In genomic region chr15:83107841-83108181, GRCh38 we compare ENCODE assay signal across 8 cellular contexts. TPM values are rescaled to one million over a fixed set of nuclear protein-coding genes. Genes with fewer than 3 reads are reported as not detected.
A peak's percentile ranks its signal among the peaks of the same experiment; 100 is the strongest.
DNase-seq lines count a peak whose midpoint lies in the region; ATAC-seq and TF ChIP-seq lines count a peak whose summit lies in the region.

No MANE protein-coding gene starts in this region.

- H3K36me3 Mint-ChIP-seq in nephron progenitor cell (ENCODE audit: low read depth), result no peaks in the 10 kb centered on the region

- peak overlapping the region; percentile 63 to 89 (median 83) for H3K9ac ChIP-seq in BLaER1 treated with 17β-estradiol and CSF1 and Interleukin-3, amounts not matched to agents 10 nM and 100 nM
- H3K9ac ChIP-seq in HUES6 (ENCODE audit: low read length), result peak overlapping the region; percentile 16

- 39% methylated on average over 30 of the region's 30 CpGs for WGBS in ectodermal cell, 2 experiments

- H3K4me3 ChIP-seq in BLaER1 treated with 17β-estradiol and CSF1 and Interleukin-3, amounts not matched to agents 10 nM and 100 nM, result peak overlapping the region; percentile 69 to 91 (median 76)
- H3K4me3 ChIP-seq in HUES6 (ENCODE audit: low read depth, low read length), result peak overlapping the region; percentile 56
- peak overlapping the region; percentile 37 for H3K4me3 ChIP-seq in ectodermal cell (ENCODE audit: insufficient read depth, low read depth, low read length)

- H3K27ac ChIP-seq in BLaER1 treated with 17β-estradiol and CSF1 and Interleukin-3, amounts not matched to agents 10 nM and 100 nM, result peak overlapping the region; percentile 64 to 92 (median 82)
- H3K27ac ChIP-seq in HUES6 (ENCODE audit: low read depth, low read length) (no peak overlapping the region), ectodermal cell (ENCODE audit: insufficient read depth, low read depth, low read length, poor library complexity, severe bottlenecking) (no peak overlapping the region)

- H3K36me3 ChIP-seq in BLaER1 treated with 17β-estradiol and CSF1 and Interleukin-3, amounts not matched to agents 10 nM and 100 nM, result peaks cover 0 to 23% (median under 1%) of the 10 kb centered on the region in 11 experiments; a peak in 8 of 22 replicates
- H3K36me3 ChIP-seq in HUES6 (ENCODE audit: control insufficient read depth, insufficient read depth, low read length) (no peaks in the 10 kb centered on the region), ectodermal cell (ENCODE audit: control insufficient read depth, insufficient read depth, low read length) (no peaks in the 10 kb centered on the region)

- no peak for TF ChIP-seq CTCF in nephron progenitor cell (IDR thresholded peaks at IDR 0.05)

- peaks cover 76% of the 10 kb centered on the region for H3K27me3 Mint-ChIP-seq in nephron progenitor cell (ENCODE audit: low read depth, poor library complexity)

- peaks cover 28 to 45% (median 42%) of the 10 kb centered on the region in 10 experiments for H3K4me1 ChIP-seq in BLaER1 treated with 17β-estradiol and CSF1 and Interleukin-3, amounts not matched to agents 10 nM and 100 nM
- H3K4me1 ChIP-seq in HUES6 (ENCODE audit: control insufficient read depth, insufficient read depth, low read length) (peaks cover 14% of the 10 kb centered on the region), ectodermal cell (ENCODE audit: control insufficient read depth, insufficient read depth, low read length) (no peaks in the 10 kb centered on the region)

- no peak for ATAC-seq in HG03342 (IDR thresholded peaks at IDR 0.05; ENCODE audit: unreplicated experiment)

- H3K27me3 ChIP-seq in BLaER1 treated with 17β-estradiol and CSF1 and Interleukin-3, amounts not matched to agents 10 nM and 100 nM, result peaks cover 0 to 27% (median 19%) of the 10 kb centered on the region in 11 experiments; a peak in 19 of 22 replicates
- H3K27me3 ChIP-seq in HUES6 (ENCODE audit: control insufficient read depth, insufficient read depth, low read length), result peaks cover 44% of the 10 kb centered on the region
- peaks cover 43% of the 10 kb centered on the region for H3K27me3 ChIP-seq in ectodermal cell (ENCODE audit: control insufficient read depth, insufficient read depth, low read length, poor library complexity, severe bottlenecking)

- H3K4me3 Mint-ChIP-seq in nephron progenitor cell, result peak overlapping the region; percentile 64

- no peak overlapping the region for H3K27ac Mint-ChIP-seq in nephron progenitor cell

- peaks cover 0 to 36% (median 5%) of the 10 kb centered on the region in 11 experiments; a peak in 10 of 22 replicates for H4K20me1 ChIP-seq in BLaER1 treated with 17β-estradiol and CSF1 and Interleukin-3, amounts not matched to agents 10 nM and 100 nM

- no peaks in the 10 kb centered on the region for H3K9me3 ChIP-seq in BLaER1 treated with 17β-estradiol and CSF1 and Interleukin-3, amounts not matched to agents 10 nM and 100 nM (replicated peaks in 1 of 11)
- H3K9me3 ChIP-seq in HUES6 (ENCODE audit: control insufficient read depth, insufficient read depth, low read depth, low read length), result no peaks in the 10 kb centered on the region; the same call in 1 of the 2 replicates
- H3K9me3 ChIP-seq in ectodermal cell (ENCODE audit: control insufficient read depth, low read length), result no peaks in the 10 kb centered on the region

- H3K4me1 Mint-ChIP-seq in nephron progenitor cell, result no peaks in the 10 kb centered on the region

- H3K4me2 ChIP-seq in BLaER1 treated with 17β-estradiol and CSF1 and Interleukin-3, amounts not matched to agents 10 nM and 100 nM, result peak overlapping the region; percentile 92 to 100 (median 98)

- DNase-seq in nephron progenitor cell (no peak), islet precursor cell (no peak)
- no peak for DNase-seq in stimulated activated CD4-positive, alpha-beta T cell treated with anti-CD3 and anti-CD28 coated beads, Interleukin-1b, Interleukin-23, amount 100 ng/mL, for 48 hours
- no peak for DNase-seq in NK-92 treated with Interleukin-12 subunit alpha and Interleukin-12 subunit beta, amount 100 ng/mL, for 24 hours (lab: John Stamatoyannopoulos, UW)

- H3K9me3 Mint-ChIP-seq in nephron progenitor cell, result peaks cover 7% of the 10 kb centered on the region

RNA-seq across cellular contexts. Expression of gene TM6SF1, which starts 0.4 kb away (rescaled TPM):
- polyA plus RNA-seq in ectodermal cell (2013, experiment 1 of 4), result not detected
- not detected for polyA plus RNA-seq in ectodermal cell (2013, experiment 2 of 4)
- not detected for polyA plus RNA-seq in ectodermal cell (2013, experiment 3 of 4)
- 0.24 TPM for polyA plus RNA-seq in ectodermal cell (2013, experiment 4 of 4)

RNA-seq across cellular contexts. Expression of gene BTBD1, which starts 40.8 kb away (rescaled TPM):
- polyA plus RNA-seq in ectodermal cell (2013, experiment 1 of 4), result 28.7 TPM
- 31.8 TPM for polyA plus RNA-seq in ectodermal cell (2013, experiment 2 of 4)
- 26.1 TPM for polyA plus RNA-seq in ectodermal cell (2013, experiment 3 of 4)
- polyA plus RNA-seq in ectodermal cell (2013, experiment 4 of 4), result 30.6 TPM

Comparison
In these comparisons a context has a peak if more than half of its experiments do, and no peak if none do; other contexts are left out.
1. H3K27ac ChIP-seq: peak in BLaER1 treated with 17β-estradiol and CSF1 and Interleukin-3, amounts not matched to agents 10 nM and 100 nM (11 of 11); none in HUES6 (single experiment) and ectodermal cell (single experiment).
2. Peak in every context shown above with its lines, with median percentiles within 50 percentile points of each other: H3K4me3 ChIP-seq.